In the genomic region with DNA sequence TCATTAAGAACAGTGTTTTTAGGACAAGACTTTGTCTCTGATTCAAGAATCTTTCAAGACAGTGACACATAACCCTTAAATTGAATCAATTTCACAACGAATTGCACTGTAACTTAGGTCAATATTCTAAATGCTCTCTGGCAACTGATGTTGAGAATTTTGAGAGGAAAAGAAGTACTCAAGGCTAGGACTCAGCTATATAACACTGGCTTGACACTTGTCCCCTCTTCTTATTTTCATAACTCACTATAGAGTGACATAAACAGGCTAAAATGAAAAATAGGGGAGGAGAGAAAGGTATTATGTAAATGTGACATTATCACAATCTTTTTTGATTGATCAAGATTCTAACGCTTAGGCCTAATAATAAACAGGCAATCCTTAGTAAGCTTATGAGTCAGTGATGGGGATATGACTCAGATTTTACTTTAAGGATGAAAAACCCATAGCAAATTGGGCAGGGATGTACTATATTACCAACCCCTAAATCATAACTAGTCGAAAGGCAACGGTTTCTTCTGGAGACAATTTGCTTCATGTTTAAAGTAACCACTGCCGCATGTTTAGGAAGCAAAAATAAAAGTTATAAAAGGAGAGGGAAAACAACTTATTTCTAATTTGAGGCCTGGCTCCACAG, we compare ENCODE assay signal across 8 cellular contexts. TPM values are rescaled to one million over a fixed set of nuclear protein-coding genes. Genes with fewer than 3 reads are reported as not detected.
DNase-seq lines count a peak whose midpoint lies in the region; ATAC-seq and TF ChIP-seq lines count a peak whose summit lies in the region.

No MANE protein-coding gene starts in this region.

- no peak for TF ChIP-seq POLR2A in gastrocnemius medialis (IDR thresholded peaks at IDR 0.05)

- H3K9me3 ChIP-seq in gastrocnemius medialis, result no peaks in the 10 kb centered on the region

- H3K27me3 ChIP-seq in GM06990 (replicated peaks; ENCODE audit: control insufficient read depth, insufficient read depth, low read length), result no peaks in the 10 kb centered on the region
- H3K27me3 ChIP-seq in gastrocnemius medialis, result no peaks in the 10 kb centered on the region

- ATAC-seq in gastrocnemius medialis (no peak), GM21390 (IDR thresholded peaks at IDR 0.05; ENCODE audit: unreplicated experiment) (no peak), HG02852 (IDR thresholded peaks at IDR 0.05; ENCODE audit: unreplicated experiment) (no peak)

- H3K4me3 ChIP-seq in GM06990 (replicated peaks; ENCODE audit: low read depth, low read length), result peak overlapping the region; percentile 30
- H3K4me3 ChIP-seq in gastrocnemius medialis, result peak overlapping the region in 1 of 4 donors; percentile 9

- intact Hi-C loops in gastrocnemius medialis (cut with DNase I; ENCODE audit: low total_unique reads), result loop anchor here (5.0 kb wide), 1 partner anchor 52 kb away; no protein-coding TSS in a partner anchor

- TF ChIP-seq CTCF in GM06990 (IDR thresholded peaks at IDR 0.05; ENCODE audit: insufficient read depth, low read length, poor library complexity, severe bottlenecking), result no peak
- no peak for TF ChIP-seq CTCF in gastrocnemius medialis (IDR thresholded peaks at IDR 0.05 in 4 of 5, conservative IDR thresholded peaks at IDR 0.05 in 1 of 5)

- H3K36me3 ChIP-seq in GM06990 (ENCODE audit: control insufficient read depth, insufficient read depth, low read length) (no peaks in the 10 kb centered on the region), gastrocnemius medialis (no peaks in the 10 kb centered on the region)

- no peak for DNase-seq in GM06990 (ENCODE audit: extremely low read depth, insufficient read length)
- peak; percentile 10 for DNase-seq in NCI-H69 (lab: John Stamatoyannopoulos, UW)
- DNase-seq in cerebellar cortex (ENCODE audit: low spot score), result peak; percentile 33
- no peak for DNase-seq in gastrocnemius medialis
- no peak for DNase-seq in NCI-H2029 (lab: John Stamatoyannopoulos, UW)
- no peak for DNase-seq in DMS79 treated with DMSO at 0.1 percent for 48 hours (lab: John Stamatoyannopoulos, UW)

- in situ Hi-C loops in gastrocnemius medialis (cut with MboI; ENCODE audit: low sequenced_read_pairs in 4 of 4), result loop anchor here in 2 of 4 donors (25.0 kb wide), 2 partner anchors 322 to 428 kb away; no protein-coding TSS in a partner anchor

- peaks cover 73 to 76% of the 10 kb centered on the region in 2 donors for H3K4me1 ChIP-seq in gastrocnemius medialis

- H3K27ac ChIP-seq in gastrocnemius medialis, result peak overlapping the region in 3 of 4 donors; percentile 17 to 43 (median 37)

RNA-seq across cellular contexts. Expression of a gene that starts 10.9 kb away (rescaled TPM):
- total RNA-seq in gastrocnemius medialis, result 10 to 100 TPM; 12.5 to 33.1 (median 16.5) TPM

Comparison
In these comparisons a context has a peak if more than half of its experiments do, and no peak if none do; other contexts are left out.
1. DNase-seq: peak in NCI-H69 (single experiment) and cerebellar cortex (single experiment); none in GM06990 (single experiment), gastrocnemius medialis (0 of 2), NCI-H2029 (single experiment) and DMS79 treated with DMSO at 0.1 percent for 48 hours (single experiment).